Comparison of ENCODE assay signal across 12 cellular contexts in genomic region chr13:32829676-32830091, GRCh38.
A peak's percentile ranks its signal among the peaks of the same experiment; 100 is the strongest.
DNase-seq lines count a peak whose midpoint lies in the region; ATAC-seq and TF ChIP-seq lines count a peak whose summit lies in the region.
"Had no signal": no experiment of that assay in that cellular context is flagged by ENCODE, and none has a peak within 500 bp of the region (broad histone marks: within the 10 kb centered on the region; RNA-seq: fewer than 3 reads in every experiment).

No MANE protein-coding gene starts in this region.

- no peak overlapping the region for H2BK20ac ChIP-seq in H9 (ENCODE audit: low read depth, low read length, poor library complexity, severe bottlenecking)

- no peaks in the 10 kb centered on the region for H4K20me1 ChIP-seq in H9 (ENCODE audit: control insufficient read depth, insufficient read depth, insufficient read length)

- peak; percentile 99 for ATAC-seq in foreskin keratinocyte
- ATAC-seq: naive thymus-derived CD4-positive, alpha-beta T cell had no signal

- no peaks in the 10 kb centered on the region for H3K23me2 ChIP-seq in H9 (ENCODE audit: insufficient read length, low read depth, low read length, poor library complexity, severe bottlenecking)

- H3K4me1 ChIP-seq in H9 (ENCODE audit: insufficient read depth, low read length) (no peaks in the 10 kb centered on the region), foreskin keratinocyte (peaks cover 22% of the 10 kb centered on the region), tibial artery (no peaks in the 10 kb centered on the region)

- H2AK5ac ChIP-seq in H9 (ENCODE audit: insufficient read length, low read length), result no peak overlapping the region

- H3K14ac ChIP-seq in H9 (ENCODE audit: insufficient read depth, low read length), result peak overlapping the region; percentile 42; the same call in 1 of the 2 replicates

- no peak overlapping the region for H3K18ac ChIP-seq in H9 (ENCODE audit: insufficient read length, low read depth, low read length)

- TF ChIP-seq CTCF in H9 (conservative IDR thresholded peaks at IDR 0.05) (no peak), foreskin keratinocyte (conservative IDR thresholded peaks at IDR 0.05) (no peak), tibial artery (IDR thresholded peaks at IDR 0.05) (no peak)

- H3K27ac Mint-ChIP-seq in H9, result no peak overlapping the region
- H3K27ac Mint-ChIP-seq in T-helper 2 cell treated with Interferon-gamma antibody and Interleukin-4, amounts not matched to agents 5 μg/mL and 100 μg/mL, for 36 hours, result no peak overlapping the region
- H3K27ac Mint-ChIP-seq: activated CD4-positive, alpha-beta T cell treated with anti-CD3 and anti-CD28 coated beads, Interleukin-2, amount 10 ng/mL, durations not matched to agents 24 days and 14 days had no signal

- no peak overlapping the region for H3K4ac ChIP-seq in H9 (ENCODE audit: low read depth, low read length)

- no peak overlapping the region for H2BK5ac ChIP-seq in H9 (ENCODE audit: insufficient read length, low read length)

- no peaks in the 10 kb centered on the region for H3K79me2 ChIP-seq in H9 (ENCODE audit: insufficient read depth, low read length)

- no peak overlapping the region for H3K4me3 Mint-ChIP-seq in H9
- H3K4me3 Mint-ChIP-seq in T-helper 2 cell treated with Interferon-gamma antibody and Interleukin-4, amounts not matched to agents 5 μg/mL and 100 μg/mL, for 36 hours, result no peak overlapping the region
- H3K4me3 Mint-ChIP-seq: activated CD4-positive, alpha-beta T cell treated with anti-CD3 and anti-CD28 coated beads, Interleukin-2, amount 10 ng/mL, durations not matched to agents 24 days and 14 days; naive thymus-derived CD4-positive, alpha-beta T cell had no signal

- no peaks in the 10 kb centered on the region for H3K79me1 ChIP-seq in H9 (ENCODE audit: insufficient read depth, low read depth, low read length, poor library complexity, severe bottlenecking)

- no peak overlapping the region for H2BK12ac ChIP-seq in H9 (ENCODE audit: insufficient read length, low read depth, low read length)

- H3K9me3 ChIP-seq in H9 (ENCODE audit: control insufficient read depth, low read depth, low read length), result no peaks in the 10 kb centered on the region
- H3K9me3 ChIP-seq in tibial artery, result peaks cover 0 to 12% (median 4%) of the 10 kb centered on the region in 3 donors

- H3K27ac ChIP-seq in H9 (ENCODE audit: insufficient read length, low read depth, low read length) (no peak overlapping the region), foreskin keratinocyte (peak overlapping the region; percentile 59), tibial artery (no peak overlapping the region)

- no peaks in the 10 kb centered on the region for H3K27me3 Mint-ChIP-seq in H9 (ENCODE audit: low read depth)
- H3K27me3 Mint-ChIP-seq in T-helper 2 cell treated with Interferon-gamma antibody and Interleukin-4, amounts not matched to agents 5 μg/mL and 100 μg/mL, for 36 hours (ENCODE audit: low read depth), result no peaks in the 10 kb centered on the region
- H3K27me3 Mint-ChIP-seq: activated CD4-positive, alpha-beta T cell treated with anti-CD3 and anti-CD28 coated beads, Interleukin-2, amount 10 ng/mL, durations not matched to agents 24 days and 14 days had no signal

- no peak overlapping the region for H4K8ac ChIP-seq in H9 (replicated peaks; ENCODE audit: insufficient read length, low read depth, low read length)

- H2AFZ ChIP-seq in H9 (ENCODE audit: low read length), result no peak overlapping the region

- no peak overlapping the region for H2BK120ac ChIP-seq in H9 (ENCODE audit: low read depth, low read length, poor library complexity, severe bottlenecking)

- no peaks in the 10 kb centered on the region for H3K27me3 ChIP-seq in H9 (ENCODE audit: insufficient read depth, low read length)
- H3K27me3 ChIP-seq in foreskin keratinocyte, result no peaks in the 10 kb centered on the region
- no peaks in the 10 kb centered on the region for H3K27me3 ChIP-seq in tibial artery

- no peak overlapping the region for H4K91ac ChIP-seq in H9 (ENCODE audit: insufficient read length, low read depth, low read length)

- H3K9ac ChIP-seq in H9 (ENCODE audit: extremely low read depth, insufficient read length, low read length), result no peak overlapping the region

- no peak overlapping the region for H4K5ac ChIP-seq in H9 (ENCODE audit: insufficient read length, low read depth, low read length)

- H3K36me3 ChIP-seq in tibial artery, result no peaks in the 10 kb centered on the region

- no CpG with 5 or more reads among the region's 2 CpGs for WGBS in H9 (ENCODE audit: extremely low coverage, insufficient read length, low lambda C conversion rate)

- peaks cover 0 to 11% (median 5%) of the 10 kb centered on the region in 3 experiments; a peak in 3 of 7 replicates for H3K36me3 Mint-ChIP-seq in H9 (ENCODE audit: insufficient read depth in 1 of 3, low read depth in 3 of 3)
- no peaks in the 10 kb centered on the region for H3K36me3 Mint-ChIP-seq in T-helper 2 cell treated with Interferon-gamma antibody and Interleukin-4, amounts not matched to agents 5 μg/mL and 100 μg/mL, for 36 hours (ENCODE audit: low read depth)

- H3K4me1 Mint-ChIP-seq in H9, result peaks cover 20 to 21% of the 10 kb centered on the region in 2 experiments
- no peaks in the 10 kb centered on the region for H3K4me1 Mint-ChIP-seq in T-helper 2 cell treated with Interferon-gamma antibody and Interleukin-4, amounts not matched to agents 5 μg/mL and 100 μg/mL, for 36 hours (ENCODE audit: low read depth)

- no peak overlapping the region for H3K23ac ChIP-seq in H9 (ENCODE audit: insufficient read length, low read depth, low read length)

- H3K4me3 ChIP-seq in tibial artery, result no peak overlapping the region

- DNase-seq in A172 (ENCODE audit: low spot score) (peak; percentile 64), H9 (peak; percentile 53), SW480 (ENCODE audit: low spot score) (peak; percentile 18), foreskin keratinocyte (peak; percentile 94 to 97), tibial artery (no peak), NCI-H524 treated with DMSO at 0.1 percent for 48 hours (lab: John Stamatoyannopoulos, UW) (no peak)
- no peak for DNase-seq in T-helper 2 cell treated with Interferon-gamma antibody and Interleukin-4, amounts not matched to agents 5 μg/mL and 100 μg/mL, for 36 hours (ENCODE audit: low spot score)
- no peak for DNase-seq in stimulated activated CD4-positive, alpha-beta T cell treated with anti-CD3 and anti-CD28 coated beads, Interleukin-4, amount 100 ng/mL, for 1 hour
- DNase-seq: activated CD4-positive, alpha-beta T cell treated with anti-CD3 and anti-CD28 coated beads, Interleukin-2, amount 10 ng/mL, durations not matched to agents 24 days and 14 days; anterior cingulate cortex; head of caudate nucleus; naive thymus-derived CD4-positive, alpha-beta T cell had no signal

- peaks cover 11 to 12% of the 10 kb centered on the region in 2 experiments; a peak in 4 of 5 replicates for H3K9me3 Mint-ChIP-seq in H9
- peaks cover 12% of the 10 kb centered on the region for H3K9me3 Mint-ChIP-seq in T-helper 2 cell treated with Interferon-gamma antibody and Interleukin-4, amounts not matched to agents 5 μg/mL and 100 μg/mL, for 36 hours
- H3K9me3 Mint-ChIP-seq: activated CD4-positive, alpha-beta T cell treated with anti-CD3 and anti-CD28 coated beads, Interleukin-2, amount 10 ng/mL, durations not matched to agents 24 days and 14 days had no signal

- no peak overlapping the region for H3T11ph ChIP-seq in H9 (ENCODE audit: low read length)

- no peak overlapping the region for H3K4me2 ChIP-seq in H9 (ENCODE audit: insufficient read depth, insufficient read length, low read length)

- intact Hi-C loops in tibial artery (cut with DNase I; ENCODE audit: low total_unique reads), result no loop called here

- no peak overlapping the region for H3K56ac ChIP-seq in H9 (ENCODE audit: insufficient read length, low read depth, low read length)

- no peak overlapping the region for H2BK15ac ChIP-seq in H9 (ENCODE audit: low read depth, low read length)

Comparison
In these comparisons a context has a peak if more than half of its experiments do, and no peak if none do; other contexts are left out.
1. DNase-seq: peak in A172 (single experiment), H9 (single experiment), SW480 (single experiment) and foreskin keratinocyte (2 of 2); none in tibial artery (0 of 2), T-helper 2 cell treated with Interferon-gamma antibody and Interleukin-4, amounts not matched to agents 5 μg/mL and 100 μg/mL, for 36 hours (single experiment), stimulated activated CD4-positive, alpha-beta T cell treated with anti-CD3 and anti-CD28 coated beads, Interleukin-4, amount 100 ng/mL, for 1 hour (single experiment) and NCI-H524 treated with DMSO at 0.1 percent for 48 hours (single experiment).